ENCODE assay signal across 1 cellular context in the genomic region with DNA sequence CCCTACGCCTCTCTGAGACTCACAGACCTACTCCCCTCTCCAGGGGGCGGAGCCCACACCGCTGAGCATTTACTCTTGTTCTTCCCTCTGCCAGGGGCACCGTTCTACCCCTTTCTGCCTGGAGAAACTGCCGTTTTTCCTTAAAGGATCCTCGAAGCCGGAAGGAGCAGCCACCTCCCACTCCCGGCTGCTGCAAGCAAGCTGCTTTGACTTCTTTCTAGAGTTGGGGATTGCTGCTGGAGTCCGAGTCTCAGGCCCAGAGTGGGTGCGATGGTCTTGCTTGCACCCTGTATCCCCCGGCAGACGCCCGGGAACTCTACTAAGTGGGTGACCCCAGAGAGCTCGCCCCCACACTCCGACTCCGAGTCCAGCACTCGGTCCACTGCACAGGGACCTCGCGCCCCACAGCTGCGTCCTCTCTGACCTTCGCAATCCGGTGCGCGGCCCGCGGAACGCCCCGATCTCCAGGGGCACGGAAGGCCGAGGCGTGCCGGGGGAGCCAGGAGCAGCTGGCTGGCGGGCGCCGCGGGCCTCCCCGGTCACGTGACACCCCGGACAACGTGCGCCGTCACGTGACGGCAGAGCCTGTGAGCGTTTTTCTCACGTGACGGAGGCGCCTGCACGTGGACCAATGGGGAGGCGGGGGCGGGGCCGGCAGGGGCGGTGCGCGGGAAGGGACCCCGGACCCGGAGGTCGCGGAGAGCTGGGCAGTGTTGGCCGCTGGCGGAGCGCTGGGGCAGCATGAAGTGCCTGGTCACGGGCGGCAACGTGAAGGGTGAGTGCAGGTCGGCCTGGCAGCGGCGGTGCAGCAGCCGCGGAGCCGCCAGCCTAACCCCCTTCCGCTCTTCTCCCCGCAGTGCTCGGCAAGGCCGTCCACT.
A peak's percentile ranks its signal among the peaks of the same experiment; 100 is the strongest.
TF ChIP-seq lines count a peak whose summit lies in the region.

Gene RAD9A (plus strand): TSS at position 683 of the 878 bp plus-strand sequence. CDS start 59 bp downstream, at position 742.

TF ChIP-seq in HEK293, 187 proteins besides CTCF, POLR2A, EP300 and RAD21 (continued from another document and continues in another):
- 0 out of 2 replicates have a peak, but pooled peaks have one; percentile 28 for TF ChIP-seq ZNF488 (tag by site-specific recombination; IDR thresholded peaks at IDR 0.05)
- peak; percentile 59; the same call in 1 of the 2 replicates for TF ChIP-seq KLF17 (tag by site-specific recombination; IDR thresholded peaks at IDR 0.05)
- peak; percentile 75 for TF ChIP-seq ZNF610 (tag by site-specific recombination; IDR thresholded peaks at IDR 0.05; ENCODE audit: borderline replicate concordance)
- TF ChIP-seq ZNF221 (tag by site-specific recombination; IDR thresholded peaks at IDR 0.05; ENCODE audit: borderline replicate concordance): no peak
- TF ChIP-seq ZNF692 (tag by site-specific recombination; IDR thresholded peaks at IDR 0.05): peak; percentile 49; the same call in 1 of the 2 replicates
- no peak for TF ChIP-seq ZNF302 (tag by site-specific recombination; IDR thresholded peaks at IDR 0.05; ENCODE audit: low read depth)
- TF ChIP-seq, protein P1, sequence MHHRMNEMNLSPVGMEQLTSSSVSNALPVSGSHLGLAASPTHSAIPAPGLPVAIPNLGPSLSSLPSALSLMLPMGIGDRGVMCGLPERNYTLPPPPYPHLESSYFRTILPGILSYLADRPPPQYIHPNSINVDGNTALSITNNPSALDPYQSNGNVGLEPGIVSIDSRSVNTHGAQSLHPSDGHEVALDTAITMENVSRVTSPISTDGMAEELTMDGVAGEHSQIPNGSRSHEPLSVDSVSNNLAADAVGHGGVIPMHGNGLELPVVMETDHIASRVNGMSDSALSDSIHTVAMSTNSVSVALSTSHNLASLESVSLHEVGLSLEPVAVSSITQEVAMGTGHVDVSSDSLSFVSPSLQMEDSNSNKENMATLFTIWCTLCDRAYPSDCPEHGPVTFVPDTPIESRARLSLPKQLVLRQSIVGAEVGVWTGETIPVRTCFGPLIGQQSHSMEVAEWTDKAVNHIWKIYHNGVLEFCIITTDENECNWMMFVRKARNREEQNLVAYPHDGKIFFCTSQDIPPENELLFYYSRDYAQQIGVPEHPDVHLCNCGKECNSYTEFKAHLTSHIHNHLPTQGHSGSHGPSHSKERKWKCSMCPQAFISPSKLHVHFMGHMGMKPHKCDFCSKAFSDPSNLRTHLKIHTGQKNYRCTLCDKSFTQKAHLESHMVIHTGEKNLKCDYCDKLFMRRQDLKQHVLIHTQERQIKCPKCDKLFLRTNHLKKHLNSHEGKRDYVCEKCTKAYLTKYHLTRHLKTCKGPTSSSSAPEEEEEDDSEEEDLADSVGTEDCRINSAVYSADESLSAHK (tag by site-specific recombination; IDR thresholded peaks at IDR 0.05): 0 out of 2 replicates have a peak, but pooled peaks have one; percentile 16
- no peak for TF ChIP-seq TCF7L2 (IDR thresholded peaks at IDR 0.05; ENCODE audit: borderline replicate concordance, low read depth, low read length)
- peak; percentile 49; the same call in 1 of the 2 replicates for TF ChIP-seq ZNF2 (tag by site-specific recombination; IDR thresholded peaks at IDR 0.05)
- peak; percentile 83 for TF ChIP-seq KLF9 (tag by site-specific recombination; IDR thresholded peaks at IDR 0.05; ENCODE audit: low read depth)
- TF ChIP-seq ZNF394 (tag by site-specific recombination; IDR thresholded peaks at IDR 0.05; ENCODE audit: borderline replicate concordance): peak; percentile 95
- 0 out of 2 replicates have a peak, but pooled peaks have one; percentile 38 for TF ChIP-seq ZNF561 (tag by site-specific recombination; IDR thresholded peaks at IDR 0.05; ENCODE audit: borderline replicate concordance)
- peak; percentile 73; the same call in 1 of the 2 replicates for TF ChIP-seq ZBTB7A (tag by site-specific recombination; IDR thresholded peaks at IDR 0.05; ENCODE audit: low read depth)
- no peak for TF ChIP-seq ZNF146 (tag by site-specific recombination; IDR thresholded peaks at IDR 0.05)
- TF ChIP-seq, protein P2, sequence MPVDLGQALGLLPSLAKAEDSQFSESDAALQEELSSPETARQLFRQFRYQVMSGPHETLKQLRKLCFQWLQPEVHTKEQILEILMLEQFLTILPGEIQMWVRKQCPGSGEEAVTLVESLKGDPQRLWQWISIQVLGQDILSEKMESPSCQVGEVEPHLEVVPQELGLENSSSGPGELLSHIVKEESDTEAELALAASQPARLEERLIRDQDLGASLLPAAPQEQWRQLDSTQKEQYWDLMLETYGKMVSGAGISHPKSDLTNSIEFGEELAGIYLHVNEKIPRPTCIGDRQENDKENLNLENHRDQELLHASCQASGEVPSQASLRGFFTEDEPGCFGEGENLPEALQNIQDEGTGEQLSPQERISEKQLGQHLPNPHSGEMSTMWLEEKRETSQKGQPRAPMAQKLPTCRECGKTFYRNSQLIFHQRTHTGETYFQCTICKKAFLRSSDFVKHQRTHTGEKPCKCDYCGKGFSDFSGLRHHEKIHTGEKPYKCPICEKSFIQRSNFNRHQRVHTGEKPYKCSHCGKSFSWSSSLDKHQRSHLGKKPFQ (tag by site-specific recombination; IDR thresholded peaks at IDR 0.05): 0 out of 2 replicates have a peak, but pooled peaks have one; percentile 31
- TF ChIP-seq ZNF184 (tag by site-specific recombination; IDR thresholded peaks at IDR 0.05): no peak
- TF ChIP-seq PATZ1 (tag by site-specific recombination; IDR thresholded peaks at IDR 0.05): peak; percentile 58
- TF ChIP-seq ZSCAN30 (tag by site-specific recombination; IDR thresholded peaks at IDR 0.05): 0 out of 2 replicates have a peak, but pooled peaks have one; percentile 35
- TF ChIP-seq ZNF433 (tag by site-specific recombination; IDR thresholded peaks at IDR 0.05; ENCODE audit: low read depth): 0 out of 2 replicates have a peak, but pooled peaks have one; percentile 25
- no peak for TF ChIP-seq ZNF37A (tag by site-specific recombination; IDR thresholded peaks at IDR 0.05)
- peak; percentile 76; the same call in 1 of the 2 replicates for TF ChIP-seq ZBTB8A (tag by site-specific recombination; IDR thresholded peaks at IDR 0.05)
- TF ChIP-seq ZNF335 (tag by site-specific recombination; conservative IDR thresholded peaks at IDR 0.05): peak; percentile 76
- peak; percentile 91 for TF ChIP-seq KLF10 (tag by site-specific recombination; IDR thresholded peaks at IDR 0.05)
- TF ChIP-seq ZNF529 (tag by site-specific recombination; IDR thresholded peaks at IDR 0.05; ENCODE audit: insufficient replicate concordance): no peak
- peak; percentile 77 for TF ChIP-seq INSM2 (tag by site-specific recombination; IDR thresholded peaks at IDR 0.05)
- peak; percentile 18; the same call in 1 of the 2 replicates for TF ChIP-seq ZNF518A (tag by site-specific recombination; conservative IDR thresholded peaks at IDR 0.05; ENCODE audit: low read depth)
- 0 out of 2 replicates have a peak, but pooled peaks have one; percentile 60 for TF ChIP-seq GLIS2 (tag by site-specific recombination; IDR thresholded peaks at IDR 0.05)
- TF ChIP-seq KLF1 (tag by site-specific recombination; IDR thresholded peaks at IDR 0.05): 0 out of 2 replicates have a peak, but pooled peaks have one; percentile 10
- peak; percentile 68 for TF ChIP-seq SP7 (tag by site-specific recombination; IDR thresholded peaks at IDR 0.05)
- TF ChIP-seq ZXDB (tag by site-specific recombination; IDR thresholded peaks at IDR 0.05): peak; percentile 90
- peak; percentile 83 for TF ChIP-seq KLF16 (tag by site-specific recombination; IDR thresholded peaks at IDR 0.05)
- no peak for TF ChIP-seq ZNF311 (tag by site-specific recombination; IDR thresholded peaks at IDR 0.05; ENCODE audit: borderline replicate concordance)
- TF ChIP-seq OVOL3 (tag by site-specific recombination; IDR thresholded peaks at IDR 0.05): no peak
- peak; percentile 40; the same call in 1 of the 2 replicates for TF ChIP-seq ZNF391 (tag by site-specific recombination; IDR thresholded peaks at IDR 0.05; ENCODE audit: borderline replicate concordance, low read depth)
- TF ChIP-seq ZNF76 (tag by site-specific recombination; IDR thresholded peaks at IDR 0.05; ENCODE audit: borderline replicate concordance, low read depth): peak; percentile 56; the same call in 1 of the 2 replicates
- TF ChIP-seq ZEB2 (tag by site-specific recombination; IDR thresholded peaks at IDR 0.05): 0 out of 2 replicates have a peak, but pooled peaks have one; percentile 17
- peak; percentile 34; the same call in 1 of the 2 replicates for TF ChIP-seq SCRT2 (tag by site-specific recombination; IDR thresholded peaks at IDR 0.05)
- TF ChIP-seq ZNF514 (tag by site-specific recombination; IDR thresholded peaks at IDR 0.05): no peak
